ENCODE assay signal across 10 cellular contexts in the genomic region with DNA sequence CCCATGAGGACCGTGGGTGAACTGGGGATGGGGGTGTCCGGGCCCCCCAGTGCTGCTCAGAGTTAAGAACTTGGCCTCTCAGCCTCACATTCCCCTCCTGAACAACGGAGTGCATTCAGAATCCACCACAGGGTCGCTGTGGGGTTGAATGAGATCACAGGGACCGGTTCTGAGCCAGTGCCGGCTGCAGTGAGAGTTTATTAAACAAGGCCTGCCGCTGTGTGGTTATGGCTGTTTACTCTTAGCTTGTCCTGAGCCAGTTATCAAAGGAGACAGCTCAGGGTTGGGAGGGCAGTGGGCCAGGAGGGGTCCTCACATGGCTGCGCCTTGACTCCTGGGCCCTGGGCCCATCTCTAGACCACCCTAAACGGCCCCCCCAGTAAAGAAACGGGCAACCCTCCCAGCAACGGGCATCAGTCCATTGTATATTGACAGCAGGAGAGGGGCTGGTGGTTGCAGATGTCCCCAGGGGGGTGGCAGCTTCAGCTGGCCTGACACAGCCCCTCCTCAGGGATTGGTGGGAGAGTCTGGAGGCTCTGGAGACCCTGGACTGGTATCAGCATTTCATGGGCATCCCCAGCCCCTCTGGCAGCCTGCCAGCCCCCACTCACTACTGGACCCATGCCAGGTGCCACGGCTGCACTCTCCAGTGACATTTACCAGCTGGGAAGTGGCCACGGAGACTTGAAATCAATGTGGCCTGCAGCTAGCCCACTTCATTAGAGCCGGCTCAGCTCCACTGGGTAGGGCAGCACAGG. TPM values are rescaled to one million over a fixed set of nuclear protein-coding genes. Genes with fewer than 3 reads are reported as not detected.
DNase-seq lines count a peak whose midpoint lies in the region; ATAC-seq and TF ChIP-seq lines count a peak whose summit lies in the region.
"Had no signal": no experiment of that assay in that cellular context is flagged by ENCODE, and none has a peak within 500 bp of the region (broad histone marks: within the 10 kb centered on the region; RNA-seq: fewer than 3 reads in every experiment).

No MANE protein-coding gene starts in this region.

- no peak overlapping the region for H3K4me3 ChIP-seq in astrocyte of the spinal cord (ENCODE audit: low read depth, low read length)
- H3K4me3 ChIP-seq: cardiac muscle cell had no signal

- TF ChIP-seq RAD21 in Ishikawa (IDR thresholded peaks at IDR 0.05; ENCODE audit: low read depth): peak; percentile 23; the same call in 1 of the 2 replicates

- H3K36me3 Mint-ChIP-seq in activated T-cell treated with anti-CD3 and anti-CD28 coated beads, Interleukin-2, amount 50 U/mL, for 72 hours (ENCODE audit: insufficient read depth in 2 of 2): no peaks in the 10 kb centered on the region

- no peaks in the 10 kb centered on the region for H3K9me3 Mint-ChIP-seq in activated T-cell treated with anti-CD3 and anti-CD28 coated beads, Interleukin-2, amount 50 U/mL, for 72 hours

- no peak overlapping the region for H3K27ac Mint-ChIP-seq in activated T-cell treated with anti-CD3 and anti-CD28 coated beads, Interleukin-2, amount 50 U/mL, for 72 hours

- peaks cover 5% of the 10 kb centered on the region for H3K27me3 Mint-ChIP-seq in activated T-cell treated with anti-CD3 and anti-CD28 coated beads, Interleukin-2, amount 50 U/mL, for 72 hours (ENCODE audit: low read depth)

- in situ Hi-C loops in astrocyte of the spinal cord (cut with HindIII; ENCODE audit: low sequenced_read_pairs): no loop called here

- TF ChIP-seq CTCF in astrocyte of the spinal cord (IDR thresholded peaks at IDR 0.05; ENCODE audit: low read depth, low read length): no peak

- no peak overlapping the region for H3K4me3 Mint-ChIP-seq in activated T-cell treated with anti-CD3 and anti-CD28 coated beads, Interleukin-2, amount 50 U/mL, for 72 hours

- DNase-seq in COLO668 (lab: John Stamatoyannopoulos, UW; ENCODE audit: unreplicated experiment): peak; percentile 76
- peak; percentile 50 for DNase-seq in astrocyte of the spinal cord (ENCODE audit: low read depth, low spot score)
- peak; percentile 47 for DNase-seq in middle frontal gyrus (ENCODE audit: extremely low spot score, low spot score)
- DNase-seq in activated T-cell treated with anti-CD3 and anti-CD28 coated beads, Interleukin-2, amount 50 U/mL, for 72 hours: no peak
- DNase-seq: left cardiac atrium had no signal

- no peak for TF ChIP-seq EP300 in Ishikawa (IDR thresholded peaks at IDR 0.05; ENCODE audit: borderline replicate concordance)

- ATAC-seq in HG03354 (IDR thresholded peaks at IDR 0.05; ENCODE audit: poor library complexity, severe bottlenecking, unreplicated experiment) (no peak), GM18868 (IDR thresholded peaks at IDR 0.05; ENCODE audit: unreplicated experiment) (no peak), HG02840 (IDR thresholded peaks at IDR 0.05; ENCODE audit: low FRiP score, unreplicated experiment) (no peak)
- no peak for ATAC-seq in activated T-cell treated with anti-CD3 and anti-CD28 coated beads, Interleukin-2, amount 50 U/mL, for 72 hours (replicated peaks in 1 of 2)

- H3K4me1 Mint-ChIP-seq in activated T-cell treated with anti-CD3 and anti-CD28 coated beads, Interleukin-2, amount 50 U/mL, for 72 hours (ENCODE audit: low read depth): peaks cover 14% of the 10 kb centered on the region

TF ChIP-seq in Ishikawa, 13 proteins besides CTCF, POLR2A, EP300 and RAD21:
- peak; percentile 70 for TF ChIP-seq NFIC (IDR thresholded peaks at IDR 0.05)
- TF ChIP-seq, protein P1, sequence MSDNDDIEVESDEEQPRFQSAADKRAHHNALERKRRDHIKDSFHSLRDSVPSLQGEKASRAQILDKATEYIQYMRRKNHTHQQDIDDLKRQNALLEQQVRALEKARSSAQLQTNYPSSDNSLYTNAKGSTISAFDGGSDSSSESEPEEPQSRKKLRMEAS (IDR thresholded peaks at IDR 0.05): no peak
- TF ChIP-seq TAF1 (IDR thresholded peaks at IDR 0.05; ENCODE audit: low read depth): no peak
- TF ChIP-seq ZBTB7A (IDR thresholded peaks at IDR 0.05; ENCODE audit: low read depth): 0 out of 2 replicates have a peak, but pooled peaks have one; percentile 25
- TF ChIP-seq FOXM1 (IDR thresholded peaks at IDR 0.05; ENCODE audit: borderline replicate concordance, low read depth): no peak
- no peak for TF ChIP-seq YY1 (IDR thresholded peaks at IDR 0.05; ENCODE audit: low read depth)

RNA-seq across cellular contexts. Expression of a gene that starts 15.1 kb away (rescaled TPM):
- total RNA-seq in activated T-cell treated with anti-CD3 and anti-CD28 coated beads, Interleukin-2, amount 50 U/mL, for 72 hours: under 1 TPM; 0.09 to 0.14 TPM
- total RNA-seq: cardiac muscle cell, left cardiac atrium had no signal

Comparison
In these comparisons a context has a peak if more than half of its experiments do, and no peak if none do; other contexts are left out.
1. DNase-seq: peak in COLO668 (single experiment), astrocyte of the spinal cord (single experiment) and middle frontal gyrus (single experiment); none in activated T-cell treated with anti-CD3 and anti-CD28 coated beads, Interleukin-2, amount 50 U/mL, for 72 hours (0 of 2).